ENCODE assay signal across 1 cellular context in the genomic region with DNA sequence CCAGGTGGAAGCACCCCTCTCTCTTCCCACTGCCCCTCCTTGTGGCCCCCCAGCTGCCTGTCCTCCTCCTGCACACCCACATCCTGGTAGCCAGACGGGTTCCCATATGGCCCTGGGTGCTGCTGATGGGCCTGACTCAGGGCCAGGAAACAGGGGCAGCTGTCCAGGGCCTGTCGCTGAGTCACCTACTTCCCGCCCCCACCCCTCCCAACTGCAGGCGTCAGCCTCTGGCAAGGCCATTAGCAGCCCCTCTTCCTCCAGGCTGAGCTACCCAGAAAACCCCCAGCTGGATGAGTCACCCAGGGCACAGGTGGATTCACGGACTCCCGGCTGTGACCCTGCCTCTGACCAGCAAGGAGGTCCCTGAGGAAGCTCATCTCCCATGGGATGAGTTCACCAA.
TF ChIP-seq lines count a peak whose summit lies in the region.

No MANE protein-coding gene starts in this region.

TF ChIP-seq in HepG2, 621 proteins besides CTCF, POLR2A, EP300 and RAD21 (continued from another document):
- TF ChIP-seq MAZ (IDR thresholded peaks at IDR 0.05; ENCODE audit: borderline replicate concordance, low read depth, low read length) = 0 out of 2 replicates have a peak, but pooled peaks have one; percentile 22
- TF ChIP-seq MAZ (CRISPR knock-in tag; IDR thresholded peaks at IDR 0.05; ENCODE audit: low read depth) = no peak
- no peak for TF ChIP-seq ZNF225 (CRISPR knock-in tag; IDR thresholded peaks at IDR 0.05)
